ENCODE assay signal across 1 cellular context in genomic region chr5:21481320-21482270, GRCh38.
A peak's percentile ranks its signal among the peaks of the same experiment; 100 is the strongest.
TF ChIP-seq lines count a peak whose summit lies in the region.
"Not testable (repeated sequence)": the region's sequence is repeated elsewhere in the genome, so short reads cannot be mapped to it uniquely, and the experiment has no call there.

No MANE protein-coding gene starts in this region.

TF ChIP-seq in K562, 482 proteins besides CTCF, POLR2A, EP300 and RAD21 (continued from another document):
- TF ChIP-seq, protein P1, sequence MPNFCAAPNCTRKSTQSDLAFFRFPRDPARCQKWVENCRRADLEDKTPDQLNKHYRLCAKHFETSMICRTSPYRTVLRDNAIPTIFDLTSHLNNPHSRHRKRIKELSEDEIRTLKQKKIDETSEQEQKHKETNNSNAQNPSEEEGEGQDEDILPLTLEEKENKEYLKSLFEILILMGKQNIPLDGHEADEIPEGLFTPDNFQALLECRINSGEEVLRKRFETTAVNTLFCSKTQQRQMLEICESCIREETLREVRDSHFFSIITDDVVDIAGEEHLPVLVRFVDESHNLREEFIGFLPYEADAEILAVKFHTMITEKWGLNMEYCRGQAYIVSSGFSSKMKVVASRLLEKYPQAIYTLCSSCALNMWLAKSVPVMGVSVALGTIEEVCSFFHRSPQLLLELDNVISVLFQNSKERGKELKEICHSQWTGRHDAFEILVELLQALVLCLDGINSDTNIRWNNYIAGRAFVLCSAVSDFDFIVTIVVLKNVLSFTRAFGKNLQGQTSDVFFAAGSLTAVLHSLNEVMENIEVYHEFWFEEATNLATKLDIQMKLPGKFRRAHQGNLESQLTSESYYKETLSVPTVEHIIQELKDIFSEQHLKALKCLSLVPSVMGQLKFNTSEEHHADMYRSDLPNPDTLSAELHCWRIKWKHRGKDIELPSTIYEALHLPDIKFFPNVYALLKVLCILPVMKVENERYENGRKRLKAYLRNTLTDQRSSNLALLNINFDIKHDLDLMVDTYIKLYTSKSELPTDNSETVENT (CRISPR knock-in tag; IDR thresholded peaks at IDR 0.05): peak; percentile 85
- TF ChIP-seq ZNF316 (IDR thresholded peaks at IDR 0.05) (peak; percentile 11; the same call in 1 of the 2 replicates), SRSF3 (IDR thresholded peaks at IDR 0.05; ENCODE audit: insufficient read depth, low read length) (0 out of 2 replicates have a peak, but pooled peaks have one; percentile 27), REST (CRISPR knock-in tag; IDR thresholded peaks at IDR 0.05; ENCODE audit: low read depth) (0 out of 2 replicates have a peak, but pooled peaks have one; percentile 57), MYC (CRISPR knock-in tag; IDR thresholded peaks at IDR 0.05; ENCODE audit: borderline replicate concordance, low read depth) (0 out of 2 replicates have a peak, but pooled peaks have one; percentile 32), NR4A1 (CRISPR knock-in tag; IDR thresholded peaks at IDR 0.05) (peak; percentile 4; the same call in 1 of the 2 replicates), ZNF184 (CRISPR knock-in tag; IDR thresholded peaks at IDR 0.05) (peak; percentile 31; the same call in 1 of the 2 replicates), HDAC8 (tag; IDR thresholded peaks at IDR 0.05) (0 out of 2 replicates have a peak, but pooled peaks have one; percentile 59), MYNN (CRISPR knock-in tag; IDR thresholded peaks at IDR 0.05) (peak; percentile 73), POLR2G (IDR thresholded peaks at IDR 0.05; ENCODE audit: low read depth, low read length) (0 out of 2 replicates have a peak, but pooled peaks have one; percentile 28)
- TF ChIP-seq, protein P2, sequence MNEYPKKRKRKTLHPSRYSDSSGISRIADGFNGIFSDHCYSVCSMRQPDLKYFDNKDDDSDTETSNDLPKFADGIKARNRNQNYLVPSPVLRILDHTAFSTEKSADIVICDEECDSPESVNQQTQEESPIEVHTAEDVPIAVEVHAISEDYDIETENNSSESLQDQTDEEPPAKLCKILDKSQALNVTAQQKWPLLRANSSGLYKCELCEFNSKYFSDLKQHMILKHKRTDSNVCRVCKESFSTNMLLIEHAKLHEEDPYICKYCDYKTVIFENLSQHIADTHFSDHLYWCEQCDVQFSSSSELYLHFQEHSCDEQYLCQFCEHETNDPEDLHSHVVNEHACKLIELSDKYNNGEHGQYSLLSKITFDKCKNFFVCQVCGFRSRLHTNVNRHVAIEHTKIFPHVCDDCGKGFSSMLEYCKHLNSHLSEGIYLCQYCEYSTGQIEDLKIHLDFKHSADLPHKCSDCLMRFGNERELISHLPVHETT (CRISPR knock-in tag; conservative IDR thresholded peaks at IDR 0.05 in 1 of 2, IDR thresholded peaks at IDR 0.05 in 1 of 2): 0 out of 4 replicates have a peak, but pooled peaks of 1 of the 2 experiments have one; percentile 78
- TF ChIP-seq, protein P3, sequence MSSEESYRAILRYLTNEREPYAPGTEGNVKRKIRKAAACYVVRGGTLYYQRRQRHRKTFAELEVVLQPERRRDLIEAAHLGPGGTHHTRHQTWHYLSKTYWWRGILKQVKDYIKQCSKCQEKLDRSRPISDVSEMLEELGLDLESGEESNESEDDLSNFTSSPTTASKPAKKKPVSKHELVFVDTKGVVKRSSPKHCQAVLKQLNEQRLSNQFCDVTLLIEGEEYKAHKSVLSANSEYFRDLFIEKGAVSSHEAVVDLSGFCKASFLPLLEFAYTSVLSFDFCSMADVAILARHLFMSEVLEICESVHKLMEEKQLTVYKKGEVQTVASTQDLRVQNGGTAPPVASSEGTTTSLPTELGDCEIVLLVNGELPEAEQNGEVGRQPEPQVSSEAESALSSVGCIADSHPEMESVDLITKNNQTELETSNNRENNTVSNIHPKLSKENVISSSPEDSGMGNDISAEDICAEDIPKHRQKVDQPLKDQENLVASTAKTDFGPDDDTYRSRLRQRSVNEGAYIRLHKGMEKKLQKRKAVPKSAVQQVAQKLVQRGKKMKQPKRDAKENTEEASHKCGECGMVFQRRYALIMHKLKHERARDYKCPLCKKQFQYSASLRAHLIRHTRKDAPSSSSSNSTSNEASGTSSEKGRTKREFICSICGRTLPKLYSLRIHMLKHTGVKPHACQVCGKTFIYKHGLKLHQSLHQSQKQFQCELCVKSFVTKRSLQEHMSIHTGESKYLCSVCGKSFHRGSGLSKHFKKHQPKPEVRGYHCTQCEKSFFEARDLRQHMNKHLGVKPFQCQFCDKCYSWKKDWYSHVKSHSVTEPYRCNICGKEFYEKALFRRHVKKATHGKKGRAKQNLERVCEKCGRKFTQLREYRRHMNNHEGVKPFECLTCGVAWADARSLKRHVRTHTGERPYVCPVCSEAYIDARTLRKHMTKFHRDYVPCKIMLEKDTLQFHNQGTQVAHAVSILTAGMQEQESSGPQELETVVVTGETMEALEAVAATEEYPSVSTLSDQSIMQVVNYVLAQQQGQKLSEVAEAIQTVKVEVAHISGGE (CRISPR knock-in tag; IDR thresholded peaks at IDR 0.05): peak in 2 of 3 experiments; percentile 19 to 44; a peak in 1 of 6 replicates
- TF ChIP-seq, protein P4, sequence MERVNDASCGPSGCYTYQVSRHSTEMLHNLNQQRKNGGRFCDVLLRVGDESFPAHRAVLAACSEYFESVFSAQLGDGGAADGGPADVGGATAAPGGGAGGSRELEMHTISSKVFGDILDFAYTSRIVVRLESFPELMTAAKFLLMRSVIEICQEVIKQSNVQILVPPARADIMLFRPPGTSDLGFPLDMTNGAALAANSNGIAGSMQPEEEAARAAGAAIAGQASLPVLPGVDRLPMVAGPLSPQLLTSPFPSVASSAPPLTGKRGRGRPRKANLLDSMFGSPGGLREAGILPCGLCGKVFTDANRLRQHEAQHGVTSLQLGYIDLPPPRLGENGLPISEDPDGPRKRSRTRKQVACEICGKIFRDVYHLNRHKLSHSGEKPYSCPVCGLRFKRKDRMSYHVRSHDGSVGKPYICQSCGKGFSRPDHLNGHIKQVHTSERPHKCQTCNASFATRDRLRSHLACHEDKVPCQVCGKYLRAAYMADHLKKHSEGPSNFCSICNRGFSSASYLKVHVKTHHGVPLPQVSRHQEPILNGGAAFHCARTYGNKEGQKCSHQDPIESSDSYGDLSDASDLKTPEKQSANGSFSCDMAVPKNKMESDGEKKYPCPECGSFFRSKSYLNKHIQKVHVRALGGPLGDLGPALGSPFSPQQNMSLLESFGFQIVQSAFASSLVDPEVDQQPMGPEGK (CRISPR knock-in tag; IDR thresholded peaks at IDR 0.05; ENCODE audit: borderline replicate concordance): 0 out of 2 replicates have a peak, but pooled peaks have one; percentile 53
- TF ChIP-seq, protein P5, sequence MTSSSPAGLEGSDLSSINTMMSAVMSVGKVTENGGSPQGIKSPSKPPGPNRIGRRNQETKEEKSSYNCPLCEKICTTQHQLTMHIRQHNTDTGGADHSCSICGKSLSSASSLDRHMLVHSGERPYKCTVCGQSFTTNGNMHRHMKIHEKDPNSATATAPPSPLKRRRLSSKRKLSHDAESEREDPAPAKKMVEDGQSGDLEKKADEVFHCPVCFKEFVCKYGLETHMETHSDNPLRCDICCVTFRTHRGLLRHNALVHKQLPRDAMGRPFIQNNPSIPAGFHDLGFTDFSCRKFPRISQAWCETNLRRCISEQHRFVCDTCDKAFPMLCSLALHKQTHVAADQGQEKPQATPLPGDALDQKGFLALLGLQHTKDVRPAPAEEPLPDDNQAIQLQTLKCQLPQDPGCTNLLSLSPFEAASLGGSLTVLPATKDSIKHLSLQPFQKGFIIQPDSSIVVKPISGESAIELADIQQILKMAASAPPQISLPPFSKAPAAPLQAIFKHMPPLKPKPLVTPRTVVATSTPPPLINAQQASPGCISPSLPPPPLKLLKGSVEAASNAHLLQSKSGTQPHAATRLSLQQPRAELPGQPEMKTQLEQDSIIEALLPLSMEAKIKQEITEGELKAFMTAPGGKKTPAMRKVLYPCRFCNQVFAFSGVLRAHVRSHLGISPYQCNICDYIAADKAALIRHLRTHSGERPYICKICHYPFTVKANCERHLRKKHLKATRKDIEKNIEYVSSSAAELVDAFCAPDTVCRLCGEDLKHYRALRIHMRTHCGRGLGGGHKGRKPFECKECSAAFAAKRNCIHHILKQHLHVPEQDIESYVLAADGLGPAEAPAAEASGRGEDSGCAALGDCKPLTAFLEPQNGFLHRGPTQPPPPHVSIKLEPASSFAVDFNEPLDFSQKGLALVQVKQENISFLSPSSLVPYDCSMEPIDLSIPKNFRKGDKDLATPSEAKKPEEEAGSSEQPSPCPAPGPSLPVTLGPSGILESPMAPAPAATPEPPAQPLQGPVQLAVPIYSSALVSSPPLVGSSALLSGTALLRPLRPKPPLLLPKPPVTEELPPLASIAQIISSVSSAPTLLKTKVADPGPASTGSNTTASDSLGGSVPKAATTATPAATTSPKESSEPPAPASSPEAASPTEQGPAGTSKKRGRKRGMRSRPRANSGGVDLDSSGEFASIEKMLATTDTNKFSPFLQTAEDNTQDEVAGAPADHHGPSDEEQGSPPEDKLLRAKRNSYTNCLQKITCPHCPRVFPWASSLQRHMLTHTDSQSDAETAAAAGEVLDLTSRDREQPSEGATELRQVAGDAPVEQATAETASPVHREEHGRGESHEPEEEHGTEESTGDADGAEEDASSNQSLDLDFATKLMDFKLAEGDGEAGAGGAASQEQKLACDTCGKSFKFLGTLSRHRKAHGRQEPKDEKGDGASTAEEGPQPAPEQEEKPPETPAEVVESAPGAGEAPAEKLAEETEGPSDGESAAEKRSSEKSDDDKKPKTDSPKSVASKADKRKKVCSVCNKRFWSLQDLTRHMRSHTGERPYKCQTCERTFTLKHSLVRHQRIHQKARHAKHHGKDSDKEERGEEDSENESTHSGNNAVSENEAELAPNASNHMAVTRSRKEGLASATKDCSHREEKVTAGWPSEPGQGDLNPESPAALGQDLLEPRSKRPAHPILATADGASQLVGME (CRISPR knock-in tag; IDR thresholded peaks at IDR 0.05): peak; percentile 55; the same call in 1 of the 2 replicates
- TF ChIP-seq MYC (IDR thresholded peaks at IDR 0.05; ENCODE audit: low read depth, low read length); NR4A1 (tag; IDR thresholded peaks at IDR 0.05); MYNN (IDR thresholded peaks at IDR 0.05): not testable (repeated sequence)
- TF ChIP-seq, protein P6, sequence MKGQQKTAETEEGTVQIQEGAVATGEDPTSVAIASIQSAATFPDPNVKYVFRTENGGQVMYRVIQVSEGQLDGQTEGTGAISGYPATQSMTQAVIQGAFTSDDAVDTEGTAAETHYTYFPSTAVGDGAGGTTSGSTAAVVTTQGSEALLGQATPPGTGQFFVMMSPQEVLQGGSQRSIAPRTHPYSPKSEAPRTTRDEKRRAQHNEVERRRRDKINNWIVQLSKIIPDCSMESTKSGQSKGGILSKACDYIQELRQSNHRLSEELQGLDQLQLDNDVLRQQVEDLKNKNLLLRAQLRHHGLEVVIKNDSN (CRISPR knock-in tag; IDR thresholded peaks at IDR 0.05): peak; percentile 6; the same call in 1 of the 2 replicates
